ENCODE assay signal across 8 cellular contexts in genomic region chr9:133135193-133135745, GRCh38. TPM values are rescaled to one million over a fixed set of nuclear protein-coding genes. Genes with fewer than 3 reads are reported as not detected.
DNase-seq lines count a peak whose midpoint lies in the region; ATAC-seq and TF ChIP-seq lines count a peak whose summit lies in the region.

No MANE protein-coding gene starts in this region.

- no peaks in the 10 kb centered on the region for H3K36me3 ChIP-seq in SK-N-SH (replicated peaks in 1 of 2; ENCODE audit: control insufficient read depth in 1 of 2, insufficient read depth in 2 of 2, low read length in 1 of 2)

- peak overlapping the region; percentile 47 for H3K9ac ChIP-seq in SK-N-SH

- H3K79me2 ChIP-seq in SK-N-SH (ENCODE audit: insufficient read depth) = peaks cover 14% of the 10 kb centered on the region; the same call in 1 of the 2 replicates

- no peak for TF ChIP-seq RAD21 in SK-N-SH (IDR thresholded peaks at IDR 0.05; ENCODE audit: low read length)

- no peak for ATAC-seq in HG03039 (IDR thresholded peaks at IDR 0.05; ENCODE audit: unreplicated experiment)

- H3K9me3 ChIP-seq in SK-N-SH = no peaks in the 10 kb centered on the region

- DNase-seq in ELR (ENCODE audit: low read depth) (peak; percentile 96), SK-N-SH (peak; percentile 44), astrocyte of the hippocampus (ENCODE audit: low read depth, low spot score) (peak; percentile 97), iris pigment epithelial cell (ENCODE audit: low read depth) (peak; percentile 84), KG1 (lab: John Stamatoyannopoulos, UW) (no peak), GM19240 (ENCODE audit: insufficient read length, low spot score) (no peak)
- peak; percentile 54 to 61 for DNase-seq in stimulated activated CD4-positive, alpha-beta T cell treated with anti-CD3 and anti-CD28 coated beads, Interleukin-2, amount 100 ng/mL, for 48 hours

- no peak overlapping the region for H3K4me3 ChIP-seq in SK-N-SH (ENCODE audit: low read depth in 2 of 2, low read length in 1 of 2)

- TF ChIP-seq EP300 in SK-N-SH (IDR thresholded peaks at IDR 0.05; ENCODE audit: borderline replicate concordance in 1 of 2, low read depth in 1 of 2, low read length in 1 of 2) = peak in 1 of 2 experiments; percentile 87; a peak in 2 of 4 replicates

- TF ChIP-seq CTCF in SK-N-SH (IDR thresholded peaks at IDR 0.05) = no peak

- POLR2A ChIA-PET in SK-N-SH (lab: Yijun Ruan, JAX) = interaction anchor here (1.1 kb wide), 1 partner anchor 20 kb away, joined by 4 read pairs; no protein-coding TSS in a partner anchor

- H2AFZ ChIP-seq in SK-N-SH (ENCODE audit: low read depth) = no peak overlapping the region

- H3K4me1 ChIP-seq in SK-N-SH (ENCODE audit: control insufficient read depth in 1 of 2, insufficient read depth in 2 of 2, low read depth in 1 of 2, low read length in 1 of 2) = peaks cover 27 to 66% of the 10 kb centered on the region in 2 experiments; a peak in 3 of 4 replicates

- peaks cover 23% of the 10 kb centered on the region for H3F3A ChIP-seq in SK-N-SH (replicated peaks; ENCODE audit: insufficient read depth)

- no peaks in the 10 kb centered on the region for H3K27me3 ChIP-seq in SK-N-SH (ENCODE audit: insufficient read depth)

- peak overlapping the region; percentile 89 to 97 for H3K27ac ChIP-seq in SK-N-SH (ENCODE audit: low read depth in 2 of 2, low read length in 1 of 2)

- CTCF ChIA-PET in SK-N-SH (lab: Yijun Ruan, JAX) = interaction anchor here (0.5 to 12.1 kb wide), 7 partner anchors 11 to 113 kb away, joined by 3 to 163 read pairs (median 3); no protein-coding TSS in a partner anchor

- peak overlapping the region; percentile 62 for H3K4me2 ChIP-seq in SK-N-SH

- no peaks in the 10 kb centered on the region for H3K9me2 ChIP-seq in SK-N-SH

- 17% methylated on average over 7 of the region's 7 CpGs for WGBS in SK-N-SH (ENCODE audit: low lambda C conversion rate)

- peaks cover 66% of the 10 kb centered on the region for H4K20me1 ChIP-seq in SK-N-SH (ENCODE audit: insufficient read depth)

TF ChIP-seq in SK-N-SH, 30 proteins besides CTCF, POLR2A, EP300 and RAD21 (continues in another document):
- no peak for TF ChIP-seq REST (IDR thresholded peaks at IDR 0.05; ENCODE audit: low read depth, low read length)
- TF ChIP-seq SIN3A (IDR thresholded peaks at IDR 0.05; ENCODE audit: borderline replicate concordance, low read depth, low read length) = no peak
- TF ChIP-seq SMC3 (IDR thresholded peaks at IDR 0.05; ENCODE audit: low read depth, low read length) = no peak
- TF ChIP-seq TAF1 (IDR thresholded peaks at IDR 0.05; ENCODE audit: borderline replicate concordance, low read depth, low read length) = no peak
- no peak for TF ChIP-seq CHD2 (IDR thresholded peaks at IDR 0.05; ENCODE audit: low read length, partially characterized antibody)
- no peak for TF ChIP-seq FOXM1 (IDR thresholded peaks at IDR 0.05; ENCODE audit: low read depth)
- no peak; the same call in 1 of the 2 replicates for TF ChIP-seq MEF2A (IDR thresholded peaks at IDR 0.05; ENCODE audit: borderline replicate concordance, low read depth)
- TF ChIP-seq TCF12 (IDR thresholded peaks at IDR 0.05) = peak; percentile 89
- no peak for TF ChIP-seq FOXJ3 (CRISPR knock-in tag; IDR thresholded peaks at IDR 0.05)
- TF ChIP-seq MAX (IDR thresholded peaks at IDR 0.05; ENCODE audit: low read depth) = no peak
- TF ChIP-seq MXI1 (IDR thresholded peaks at IDR 0.05; ENCODE audit: low read depth, low read length) = no peak
- TF ChIP-seq PBX3 (IDR thresholded peaks at IDR 0.05) = peak; percentile 74
- TF ChIP-seq EZH2phosphoT487 (IDR thresholded peaks at IDR 0.05; ENCODE audit: borderline replicate concordance, low read depth) = no peak
- TF ChIP-seq USF2 (IDR thresholded peaks at IDR 0.05; ENCODE audit: borderline replicate concordance, low read depth, low read length) = no peak
- peak; percentile 71; the same call in 1 of the 2 replicates for TF ChIP-seq TEAD4 (IDR thresholded peaks at IDR 0.05; ENCODE audit: borderline replicate concordance, insufficient read depth)
- peak; percentile 91 for TF ChIP-seq RXRA (IDR thresholded peaks at IDR 0.05; ENCODE audit: borderline replicate concordance, low read depth)
- no peak for TF ChIP-seq NRF1 (IDR thresholded peaks at IDR 0.05; ENCODE audit: low read depth, low read length)
- peak; percentile 98 for TF ChIP-seq FOSL2 (IDR thresholded peaks at IDR 0.05; ENCODE audit: borderline replicate concordance, low read depth)
- no peak for TF ChIP-seq GATA2 (CRISPR knock-in tag; IDR thresholded peaks at IDR 0.05)
- no peak; the same call in 1 of the 2 replicates for TF ChIP-seq JUND (IDR thresholded peaks at IDR 0.05)
- TF ChIP-seq RCOR1 (IDR thresholded peaks at IDR 0.05; ENCODE audit: low read length) = no peak
- no peak for TF ChIP-seq RFX5 (IDR thresholded peaks at IDR 0.05; ENCODE audit: low read length)
- peak; percentile 68; the same call in 1 of the 2 replicates for TF ChIP-seq POLR2AphosphoS5 (IDR thresholded peaks at IDR 0.05; ENCODE audit: low read depth, low read length)
- no peak; the same call in 1 of the 2 replicates for TF ChIP-seq ZBTB33 (IDR thresholded peaks at IDR 0.05; ENCODE audit: borderline replicate concordance, low read depth)
- TF ChIP-seq NFIC (IDR thresholded peaks at IDR 0.05; ENCODE audit: borderline replicate concordance) = peak; percentile 100
- no peak for TF ChIP-seq GABPA (IDR thresholded peaks at IDR 0.05; ENCODE audit: low read depth)

RNA-seq across cellular contexts. Expression of gene RALGDS, which starts 14.2 kb away (rescaled TPM):
- 64.1 and 64.7 TPM in 2 replicates for polyA plus RNA-seq in SK-N-SH (2012; rRNA removed)
- 29.8 and 47.9 TPM in 2 replicates for polyA plus RNA-seq in SK-N-SH (2012; cell fraction: cytosol; rRNA removed)
- 152 and 169 TPM in 2 replicates for polyA plus RNA-seq in SK-N-SH (2012; cell fraction: nucleus; rRNA removed)

RNA-seq across cellular contexts. Expression of gene GBGT1, which starts 28.4 kb away (rescaled TPM):
- 0.45 and 0.51 TPM in 2 replicates for polyA plus RNA-seq in SK-N-SH (2012; rRNA removed)
- polyA plus RNA-seq in SK-N-SH (2012; cell fraction: cytosol; rRNA removed) = 0.22 and 0.30 TPM in 2 replicates
- 1.1 and 1.7 TPM in 2 replicates for polyA plus RNA-seq in SK-N-SH (2012; cell fraction: nucleus; rRNA removed)

Comparison
In these comparisons a context has a peak if more than half of its experiments do, and no peak if none do; other contexts are left out.
1. DNase-seq: peak in ELR (single experiment), SK-N-SH (single experiment), astrocyte of the hippocampus (single experiment), iris pigment epithelial cell (single experiment) and stimulated activated CD4-positive, alpha-beta T cell treated with anti-CD3 and anti-CD28 coated beads, Interleukin-2, amount 100 ng/mL, for 48 hours (2 of 2); none in KG1 (single experiment) and GM19240 (single experiment).